Comparison of ENCODE assay signal across 28 cellular contexts in the genomic region with DNA sequence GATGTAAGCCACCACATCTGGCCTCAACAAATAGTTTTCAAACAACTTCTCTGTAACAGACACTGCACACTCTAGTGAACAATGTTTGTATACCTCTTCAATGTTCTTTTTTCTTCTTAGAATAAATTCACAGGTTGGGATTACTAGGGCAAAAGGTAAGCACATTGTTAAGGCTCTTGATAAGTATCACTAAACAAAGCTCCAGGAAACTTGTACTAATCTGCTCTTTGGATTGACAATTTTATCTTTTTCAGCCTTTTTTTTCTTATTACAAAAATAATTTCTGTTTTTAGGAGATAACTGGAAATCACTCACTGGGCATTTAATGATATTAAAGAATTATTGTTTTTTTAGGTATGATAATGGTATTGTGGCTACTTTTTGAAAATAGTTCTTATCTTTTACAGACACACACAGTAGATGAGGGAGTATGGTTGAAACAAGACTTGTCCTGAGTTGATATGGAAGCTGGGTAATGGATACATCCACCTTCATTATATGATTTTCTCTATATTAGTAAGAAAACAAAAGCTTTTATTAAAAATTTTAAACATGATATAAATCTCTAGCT. TPM values are rescaled to one million over a fixed set of nuclear protein-coding genes. Genes with fewer than 3 reads are reported as not detected.
A peak's percentile ranks its signal among the peaks of the same experiment; 100 is the strongest.
DNase-seq lines count a peak whose midpoint lies in the region; ATAC-seq, FAIRE-seq and TF ChIP-seq lines count a peak whose summit lies in the region.
"Had no signal": no experiment of that assay in that cellular context is flagged by ENCODE, and none has a peak within 500 bp of the region (broad histone marks: within the 10 kb centered on the region; RNA-seq: fewer than 3 reads in every experiment).

No MANE protein-coding gene starts in this region.

- CTCF ChIA-PET in activated CD4-positive, alpha-beta memory T cell treated with anti-CD3 and anti-CD28 coated beads for 36 hours (lab: Charles Lee), result no interaction called here

- no peak overlapping the region for H2AFZ ChIP-seq in astrocyte (ENCODE audit: low read depth, low read length)
- H2AFZ ChIP-seq: GM23338 had no signal

- no peak overlapping the region for H3K4me3 ChIP-seq in BLaER1
- H3K4me3 ChIP-seq in RWPE2 (ENCODE audit: severe bottlenecking), result no peak overlapping the region
- no peak overlapping the region for H3K4me3 ChIP-seq in astrocyte (ENCODE audit: insufficient read depth, low read depth, low read length)
- H3K4me3 ChIP-seq in psoas muscle, result no peak overlapping the region
- H3K4me3 ChIP-seq in mesendoderm (ENCODE audit: low read length), result no peak overlapping the region
- H3K4me3 ChIP-seq: GM12878, GM23338 had no signal

- no peaks in the 10 kb centered on the region for H3K9me3 Mint-ChIP-seq in astrocyte (ENCODE audit: unreplicated experiment)
- H3K9me3 Mint-ChIP-seq in activated CD4-positive, alpha-beta memory T cell treated with anti-CD3 and anti-CD28 coated beads for 36 hours, result no peaks in the 10 kb centered on the region
- H3K9me3 Mint-ChIP-seq: CD4-positive, alpha-beta T cell; GM23338; H9; HFFc6 had no signal

- H3K27me3 ChIP-seq in BLaER1, result no peaks in the 10 kb centered on the region
- H3K27me3 ChIP-seq in RWPE2 (ENCODE audit: insufficient read depth, poor library complexity, severe bottlenecking), result no peaks in the 10 kb centered on the region
- no peaks in the 10 kb centered on the region for H3K27me3 ChIP-seq in astrocyte (ENCODE audit: insufficient read depth, low read length)
- H3K27me3 ChIP-seq in psoas muscle (ENCODE audit: insufficient read depth in 3 of 3, low read length in 2 of 3), result no peaks in the 10 kb centered on the region
- no peaks in the 10 kb centered on the region for H3K27me3 ChIP-seq in mesendoderm (ENCODE audit: insufficient read depth, low read length, poor library complexity)

- intact Hi-C loops in psoas muscle (cut with DNase I), result loop anchor here in 1 of 2 donors (10.0 kb wide), 1 partner anchor 180 kb away; no protein-coding TSS in a partner anchor
- intact Hi-C loops in activated CD4-positive, alpha-beta memory T cell treated with anti-CD3 and anti-CD28 coated beads for 36 hours (cut with micrococcal nuclease), result no loop called here

- no peak for DNase-seq in RWPE2 (ENCODE audit: low spot score)
- no peak for DNase-seq in astrocyte (ENCODE audit: low read depth)
- no peak for DNase-seq in psoas muscle
- DNase-seq in mesendoderm, result no peak
- no peak for DNase-seq in activated CD4-positive, alpha-beta memory T cell treated with anti-CD3 and anti-CD28 coated beads for 36 hours
- no peak for DNase-seq in NCI-H1105 treated with DMSO at 0.1 percent for 48 hours (lab: John Stamatoyannopoulos, UW)
- DNase-seq in DMS79 treated with DMSO at 0.1 percent for 48 hours (lab: John Stamatoyannopoulos, UW), result no peak
- DNase-seq: 8988T; CD4-positive, alpha-beta T cell; EL; GDM1; H9; HFFc6; IMR-90; NCI-H1048; NCI-H1417 treated with DMSO at 0.1 percent for 48 hours; NCI-H1694 treated with DMSO at 0.1 percent for 48 hours; NCI-H2081; NCI-H2171; NCI-H226; NCI-H510A; NCI-H69 had no signal

- H3K79me1 ChIP-seq in mesendoderm (ENCODE audit: low read length), result no peaks in the 10 kb centered on the region

- no peak overlapping the region for H2BK120ac ChIP-seq in mesendoderm (ENCODE audit: low read depth, low read length)

- H3K4me1 ChIP-seq in BLaER1 (peaks cover 86% of the 10 kb centered on the region), RWPE2 (ENCODE audit: insufficient read depth, poor library complexity, severe bottlenecking) (peaks cover 17% of the 10 kb centered on the region), astrocyte (ENCODE audit: insufficient read depth, low read length) (peaks cover 39% of the 10 kb centered on the region), psoas muscle (peaks cover 39% of the 10 kb centered on the region), mesendoderm (ENCODE audit: control insufficient read depth, low read depth, low read length) (peaks cover 4% of the 10 kb centered on the region)

- no peak overlapping the region for H2BK5ac ChIP-seq in mesendoderm (ENCODE audit: low read length)

- peaks cover 2% of the 10 kb centered on the region for H3K27me3 Mint-ChIP-seq in astrocyte (ENCODE audit: low read depth, unreplicated experiment)
- no peaks in the 10 kb centered on the region for H3K27me3 Mint-ChIP-seq in activated CD4-positive, alpha-beta memory T cell treated with anti-CD3 and anti-CD28 coated beads for 36 hours
- H3K27me3 Mint-ChIP-seq: CD4-positive, alpha-beta T cell had no signal

- H3K9ac ChIP-seq in BLaER1, result no peak overlapping the region
- H3K9ac ChIP-seq in astrocyte (ENCODE audit: low read length), result no peak overlapping the region
- no peak overlapping the region for H3K9ac ChIP-seq in mesendoderm (ENCODE audit: low read length)
- H3K9ac ChIP-seq: KMS-11 had no signal

- TF ChIP-seq CTCF in RWPE2 (IDR thresholded peaks at IDR 0.05; ENCODE audit: poor library complexity, severe bottlenecking) (no peak), astrocyte (IDR thresholded peaks at IDR 0.05; ENCODE audit: insufficient read depth, low read depth, low read length) (no peak), psoas muscle (IDR thresholded peaks at IDR 0.05) (no peak)

- H3K18ac ChIP-seq in mesendoderm (ENCODE audit: low read length), result no peak overlapping the region

- FAIRE-seq in astrocyte (lab: Jason Lieb, UNC), result no peak
- FAIRE-seq: GM12878, RCC 7860 had no signal

- H4K8ac ChIP-seq in mesendoderm (ENCODE audit: low read depth, low read length), result no peak overlapping the region

- H3K56ac ChIP-seq in mesendoderm (ENCODE audit: low read length), result no peak overlapping the region

- no peak overlapping the region for H2BK15ac ChIP-seq in mesendoderm (replicated peaks; ENCODE audit: low read depth)

- peak overlapping the region; percentile 51 for H3K4me2 ChIP-seq in BLaER1
- peak overlapping the region; percentile 37 for H3K4me2 ChIP-seq in astrocyte (ENCODE audit: low read length)
- no peak overlapping the region for H3K4me2 ChIP-seq in mesendoderm (ENCODE audit: low read length)
- H3K4me2 ChIP-seq: GM23338, KMS-11 had no signal

- no peak overlapping the region for H4K5ac ChIP-seq in mesendoderm (ENCODE audit: low read length)

- no peak overlapping the region for H3K4ac ChIP-seq in mesendoderm (ENCODE audit: low read depth, low read length)

- H3K27ac Mint-ChIP-seq in astrocyte (ENCODE audit: unreplicated experiment), result no peak overlapping the region
- no peak overlapping the region for H3K27ac Mint-ChIP-seq in activated CD4-positive, alpha-beta memory T cell treated with anti-CD3 and anti-CD28 coated beads for 36 hours
- H3K27ac Mint-ChIP-seq: CD4-positive, alpha-beta T cell; GM23338; H9; HFFc6 had no signal

- H3K4me3 Mint-ChIP-seq in astrocyte (ENCODE audit: unreplicated experiment), result no peak overlapping the region
- no peak overlapping the region for H3K4me3 Mint-ChIP-seq in activated CD4-positive, alpha-beta memory T cell treated with anti-CD3 and anti-CD28 coated beads for 36 hours
- H3K4me3 Mint-ChIP-seq: CD4-positive, alpha-beta T cell; GM23338; H9; HFFc6 had no signal

- H4K20me1 ChIP-seq in BLaER1, result no peaks in the 10 kb centered on the region; the same call in 1 of the 2 replicates
- H4K20me1 ChIP-seq in astrocyte (ENCODE audit: insufficient read depth, low read length), result no peaks in the 10 kb centered on the region

- H2AK5ac ChIP-seq in mesendoderm (ENCODE audit: low read length), result no peak overlapping the region

- peaks cover 24% of the 10 kb centered on the region for H3K4me1 Mint-ChIP-seq in astrocyte (ENCODE audit: low read depth, unreplicated experiment)
- no peaks in the 10 kb centered on the region for H3K4me1 Mint-ChIP-seq in activated CD4-positive, alpha-beta memory T cell treated with anti-CD3 and anti-CD28 coated beads for 36 hours (ENCODE audit: low read depth)

- H3K36me3 Mint-ChIP-seq in astrocyte (ENCODE audit: low read depth, unreplicated experiment), result no peaks in the 10 kb centered on the region
- H3K36me3 Mint-ChIP-seq in activated CD4-positive, alpha-beta memory T cell treated with anti-CD3 and anti-CD28 coated beads for 36 hours, result no peaks in the 10 kb centered on the region

- no peaks in the 10 kb centered on the region for H3K9me3 ChIP-seq in BLaER1
- no peaks in the 10 kb centered on the region for H3K9me3 ChIP-seq in RWPE2 (ENCODE audit: severe bottlenecking)
- H3K9me3 ChIP-seq in astrocyte (ENCODE audit: insufficient read depth, low read depth, low read length), result no peaks in the 10 kb centered on the region
- H3K9me3 ChIP-seq in psoas muscle, result no peaks in the 10 kb centered on the region

- H3K79me2 ChIP-seq in astrocyte (ENCODE audit: insufficient read depth, low read length) (no peaks in the 10 kb centered on the region), mesendoderm (ENCODE audit: control insufficient read depth, insufficient read depth, low read length) (no peaks in the 10 kb centered on the region)

- ATAC-seq in RWPE2 (ENCODE audit: low read depth) (no peak), psoas muscle (no peak)
- ATAC-seq: GM12878, GM23338, SK-N-SH treated with all-trans-retinoic acid at 6 μM for 48 hours had no signal

- H3K23ac ChIP-seq in mesendoderm (ENCODE audit: low read length), result no peak overlapping the region

- H3K36me3 ChIP-seq in BLaER1, result no peaks in the 10 kb centered on the region
- H3K36me3 ChIP-seq in RWPE2 (ENCODE audit: low read depth), result no peaks in the 10 kb centered on the region
- no peaks in the 10 kb centered on the region for H3K36me3 ChIP-seq in astrocyte (ENCODE audit: insufficient read depth, low read length)
- H3K36me3 ChIP-seq in psoas muscle (ENCODE audit: insufficient read depth in 1 of 2, low read depth in 1 of 2), result no peaks in the 10 kb centered on the region
- H3K36me3 ChIP-seq in mesendoderm (ENCODE audit: control insufficient read depth, insufficient read depth, low read length), result no peaks in the 10 kb centered on the region

- POLR2A ChIA-PET in activated CD4-positive, alpha-beta memory T cell treated with anti-CD3 and anti-CD28 coated beads for 36 hours (lab: Charles Lee), result no interaction called here

- H3K27ac ChIP-seq in BLaER1, result no peak overlapping the region
- peak overlapping the region; percentile 93 for H3K27ac ChIP-seq in RWPE2 (ENCODE audit: poor library complexity, severe bottlenecking)
- peak overlapping the region; percentile 60 for H3K27ac ChIP-seq in astrocyte (ENCODE audit: low read depth, low read length)
- peak overlapping the region; percentile 92 for H3K27ac ChIP-seq in psoas muscle
- H3K27ac ChIP-seq in mesendoderm (ENCODE audit: low read depth, low read length), result no peak overlapping the region
- H3K27ac ChIP-seq: KMS-11 had no signal

RNA-seq across cellular contexts. Expression of gene MPRIP, which starts 7.7 kb away (rescaled TPM):
- total RNA-seq in astrocyte, result 163 and 176 TPM in 2 replicates
- 100 to 1,000 TPM; 228 to 322 (median 258) TPM for total RNA-seq in psoas muscle
- polyA plus RNA-seq in psoas muscle, result 100 to 1,000 TPM; 142 to 270 (median 184) TPM
- 95.9 TPM for polyA plus RNA-seq in mesendoderm (2013, experiment 1 of 2)
- 94.7 TPM for polyA plus RNA-seq in mesendoderm (2013, experiment 2 of 2)
- 100 to 1,000 TPM; 145 to 157 TPM for total RNA-seq in activated CD4-positive, alpha-beta memory T cell treated with anti-CD3 and anti-CD28 coated beads for 36 hours

Comparison
In these comparisons a context has a peak if more than half of its experiments do, and no peak if none do; other contexts are left out.
1. H3K27ac ChIP-seq: peak in RWPE2 (single experiment), astrocyte (single experiment) and psoas muscle (single experiment); none in BLaER1 (single experiment) and mesendoderm (single experiment).